In genomic region chr7:12066004-12066403, GRCh38 we compare ENCODE assay signal across 17 cellular contexts.
DNase-seq lines count a peak whose midpoint lies in the region; ATAC-seq and TF ChIP-seq lines count a peak whose summit lies in the region.
"Had no signal": no experiment of that assay in that cellular context is flagged by ENCODE, and none has a peak within 500 bp of the region (broad histone marks: within the 10 kb centered on the region; RNA-seq: fewer than 3 reads in every experiment).

No MANE protein-coding gene starts in this region.

- DNase-seq in CD14-positive monocyte (ENCODE audit: low spot score) (no peak), ELR (ENCODE audit: low read depth) (peak; percentile 35), SW480 (ENCODE audit: low spot score) (peak; percentile 87), left lung (no peak), right atrium auricular region (ENCODE audit: low spot score) (no peak), NCI-H187 treated with DMSO at 0.1 percent for 48 hours (lab: John Stamatoyannopoulos, UW) (no peak)
- DNase-seq: activated naive CD4-positive, alpha-beta T cell; brain microvascular endothelial cell; MG63; NCI-H2029 treated with DMSO at 0.1 percent for 48 hours; right lobe of liver; stimulated activated CD4-positive, alpha-beta T cell treated with anti-CD3 and anti-CD28 coated beads, Interleukin-1b, Interleukin-23, amount 100 ng/mL, for 48 hours; SW 1271 had no signal

- no peaks in the 10 kb centered on the region for H3K9me3 ChIP-seq in left lung
- no peaks in the 10 kb centered on the region for H3K9me3 ChIP-seq in right atrium auricular region
- H3K9me3 ChIP-seq: MG63, right lobe of liver, thoracic aorta had no signal

- H3K36me3 Mint-ChIP-seq in CD14-positive monocyte: no peaks in the 10 kb centered on the region
- no peaks in the 10 kb centered on the region for H3K36me3 Mint-ChIP-seq in stimulated activated memory B cell treated with anti-CD40 and anti-IgM and Interleukin-4, amounts not matched to agents 10 μg/mL and 1 μg/mL and 100 μg/mL, for 72 hours

- H3K27ac ChIP-seq in left lung (no peak overlapping the region), right atrium auricular region (no peak overlapping the region)
- H3K27ac ChIP-seq: brain microvascular endothelial cell, right lobe of liver, thoracic aorta, VCaP had no signal

- H3K4me1 Mint-ChIP-seq in CD14-positive monocyte: peaks cover 14% of the 10 kb centered on the region
- peaks cover 13% of the 10 kb centered on the region for H3K4me1 Mint-ChIP-seq in stimulated activated memory B cell treated with anti-CD40 and anti-IgM and Interleukin-4, amounts not matched to agents 10 μg/mL and 1 μg/mL and 100 μg/mL, for 72 hours

- H3K4me1 ChIP-seq in left lung (no peaks in the 10 kb centered on the region), right atrium auricular region (no peaks in the 10 kb centered on the region)
- H3K4me1 ChIP-seq: right lobe of liver had no signal

- ATAC-seq in left lung (peak; percentile 14), GM18909 (IDR thresholded peaks at IDR 0.05; ENCODE audit: poor library complexity, unreplicated experiment) (no peak)
- ATAC-seq in stimulated activated memory B cell treated with anti-CD40 and anti-IgM and Interleukin-4, amounts not matched to agents 10 μg/mL and 1 μg/mL and 100 μg/mL, for 72 hours: no peak

- H3K27me3 ChIP-seq in left lung (no peaks in the 10 kb centered on the region), right atrium auricular region (no peaks in the 10 kb centered on the region)
- H3K27me3 ChIP-seq: brain microvascular endothelial cell, MG63, right lobe of liver had no signal

- intact Hi-C loops in CD14-positive monocyte (cut with micrococcal nuclease) (loop anchor here in 1 of 2 donors (10.0 kb wide), 2 partner anchors 149 to 259 kb away; partner anchors contain the start of gene TMEM106B), left lung (cut with DNase I) (no loop called here)

- H3K4me3 ChIP-seq in left lung (no peak overlapping the region), right atrium auricular region (no peak overlapping the region)
- H3K4me3 ChIP-seq: MG63, right lobe of liver, thoracic aorta had no signal

- peaks cover 0 to 2% (median 0%) of the 10 kb centered on the region in 3 donors for H3K27me3 Mint-ChIP-seq in CD14-positive monocyte (ENCODE audit: low read depth in 3 of 3)
- H3K27me3 Mint-ChIP-seq in stimulated activated memory B cell treated with anti-CD40 and anti-IgM and Interleukin-4, amounts not matched to agents 10 μg/mL and 1 μg/mL and 100 μg/mL, for 72 hours: no peaks in the 10 kb centered on the region

- no peak overlapping the region for H3K4me3 Mint-ChIP-seq in CD14-positive monocyte
- H3K4me3 Mint-ChIP-seq in stimulated activated memory B cell treated with anti-CD40 and anti-IgM and Interleukin-4, amounts not matched to agents 10 μg/mL and 1 μg/mL and 100 μg/mL, for 72 hours: no peak overlapping the region

- TF ChIP-seq CTCF in CD14-positive monocyte (IDR thresholded peaks at IDR 0.05) (no peak), left lung (IDR thresholded peaks at IDR 0.05) (no peak), right atrium auricular region (IDR thresholded peaks at IDR 0.05) (no peak)

- H3K36me3 ChIP-seq in left lung (no peaks in the 10 kb centered on the region), right atrium auricular region (no peaks in the 10 kb centered on the region)
- H3K36me3 ChIP-seq: brain microvascular endothelial cell, MG63, right lobe of liver, thoracic aorta had no signal

- no peaks in the 10 kb centered on the region for H3K9me3 Mint-ChIP-seq in CD14-positive monocyte
- H3K9me3 Mint-ChIP-seq in stimulated activated memory B cell treated with anti-CD40 and anti-IgM and Interleukin-4, amounts not matched to agents 10 μg/mL and 1 μg/mL and 100 μg/mL, for 72 hours: no peaks in the 10 kb centered on the region

- H3K27ac Mint-ChIP-seq in CD14-positive monocyte: peak overlapping the region in 4 of 7 donors; percentile 12 to 83 (median 56)
- no peak overlapping the region for H3K27ac Mint-ChIP-seq in stimulated activated memory B cell treated with anti-CD40 and anti-IgM and Interleukin-4, amounts not matched to agents 10 μg/mL and 1 μg/mL and 100 μg/mL, for 72 hours

Comparison
In these comparisons a context has a peak if more than half of its experiments do, and no peak if none do; other contexts are left out.
1. DNase-seq: peak in ELR (single experiment) and SW480 (single experiment); none in CD14-positive monocyte (single experiment), left lung (0 of 2), right atrium auricular region (single experiment) and NCI-H187 treated with DMSO at 0.1 percent for 48 hours (single experiment).